Comparison of ENCODE assay signal across 1 cellular context in the genomic region with DNA sequence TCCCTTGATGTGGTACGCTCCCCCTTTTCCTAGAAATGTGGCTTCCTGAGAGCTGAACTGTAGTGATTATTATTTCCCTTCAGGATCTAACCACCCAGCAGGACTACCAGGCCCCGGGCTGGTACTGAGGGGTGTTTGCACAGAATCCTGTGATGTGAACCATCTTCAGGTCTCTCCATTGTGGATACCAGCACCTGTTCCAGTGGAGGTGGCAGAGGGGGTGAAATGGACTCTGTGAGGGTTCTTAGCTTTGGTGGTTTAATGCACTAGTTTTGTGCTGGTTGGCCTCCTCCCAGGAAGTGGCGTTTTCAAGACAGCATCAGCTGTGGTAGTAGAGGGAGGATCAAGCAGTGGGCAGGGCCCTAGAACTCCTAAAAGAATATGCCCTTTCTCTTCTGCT.
TF ChIP-seq lines count a peak whose summit lies in the region.

No MANE protein-coding gene starts in this region.

TF ChIP-seq in GM23338, 12 proteins besides CTCF, POLR2A, EP300 and RAD21:
- TF ChIP-seq ZNF331 (CRISPR knock-in tag; IDR thresholded peaks at IDR 0.05; ENCODE audit: low read depth) (no peak), ZNF114 (CRISPR knock-in tag; IDR thresholded peaks at IDR 0.05) (no peak), EZH2 (IDR thresholded peaks at IDR 0.05; ENCODE audit: low read depth, unreplicated experiment) (no peak), CREB1 (CRISPR knock-in tag; IDR thresholded peaks at IDR 0.05; ENCODE audit: low read depth) (no peak), STAT1 (IDR thresholded peaks at IDR 0.05; ENCODE audit: unreplicated experiment) (no peak), JUNB (IDR thresholded peaks at IDR 0.05; ENCODE audit: unreplicated experiment) (no peak), NANOG (IDR thresholded peaks at IDR 0.05; ENCODE audit: borderline replicate concordance) (no peak), EZH2phosphoT487 (IDR thresholded peaks at IDR 0.05; ENCODE audit: unreplicated experiment) (no peak), REST (IDR thresholded peaks at IDR 0.05; ENCODE audit: unreplicated experiment) (no peak), POLR2AphosphoS5 (IDR thresholded peaks at IDR 0.05; ENCODE audit: low read depth) (no peak), ZNF462 (CRISPR knock-in tag; IDR thresholded peaks at IDR 0.05) (no peak)
- TF ChIP-seq, protein P1, sequence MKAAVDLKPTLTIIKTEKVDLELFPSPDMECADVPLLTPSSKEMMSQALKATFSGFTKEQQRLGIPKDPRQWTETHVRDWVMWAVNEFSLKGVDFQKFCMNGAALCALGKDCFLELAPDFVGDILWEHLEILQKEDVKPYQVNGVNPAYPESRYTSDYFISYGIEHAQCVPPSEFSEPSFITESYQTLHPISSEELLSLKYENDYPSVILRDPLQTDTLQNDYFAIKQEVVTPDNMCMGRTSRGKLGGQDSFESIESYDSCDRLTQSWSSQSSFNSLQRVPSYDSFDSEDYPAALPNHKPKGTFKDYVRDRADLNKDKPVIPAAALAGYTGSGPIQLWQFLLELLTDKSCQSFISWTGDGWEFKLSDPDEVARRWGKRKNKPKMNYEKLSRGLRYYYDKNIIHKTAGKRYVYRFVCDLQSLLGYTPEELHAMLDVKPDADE (IDR thresholded peaks at IDR 0.05), result no peak
